Comparison of ENCODE assay signal across 1 cellular context in genomic region chrX:23764183-23764582, GRCh38.
TF ChIP-seq lines count a peak whose summit lies in the region.

No MANE protein-coding gene starts in this region.

TF ChIP-seq in HepG2, 621 proteins besides CTCF, POLR2A, EP300 and RAD21 (continued from another document):
- TF ChIP-seq HNF1A (IDR thresholded peaks at IDR 0.05; ENCODE audit: low read depth) (peak; percentile 70), HNF1A (CRISPR knock-in tag; IDR thresholded peaks at IDR 0.05; ENCODE audit: borderline replicate concordance) (no peak)
